1 cellular context compared by ENCODE assay signal in the genomic region with DNA sequence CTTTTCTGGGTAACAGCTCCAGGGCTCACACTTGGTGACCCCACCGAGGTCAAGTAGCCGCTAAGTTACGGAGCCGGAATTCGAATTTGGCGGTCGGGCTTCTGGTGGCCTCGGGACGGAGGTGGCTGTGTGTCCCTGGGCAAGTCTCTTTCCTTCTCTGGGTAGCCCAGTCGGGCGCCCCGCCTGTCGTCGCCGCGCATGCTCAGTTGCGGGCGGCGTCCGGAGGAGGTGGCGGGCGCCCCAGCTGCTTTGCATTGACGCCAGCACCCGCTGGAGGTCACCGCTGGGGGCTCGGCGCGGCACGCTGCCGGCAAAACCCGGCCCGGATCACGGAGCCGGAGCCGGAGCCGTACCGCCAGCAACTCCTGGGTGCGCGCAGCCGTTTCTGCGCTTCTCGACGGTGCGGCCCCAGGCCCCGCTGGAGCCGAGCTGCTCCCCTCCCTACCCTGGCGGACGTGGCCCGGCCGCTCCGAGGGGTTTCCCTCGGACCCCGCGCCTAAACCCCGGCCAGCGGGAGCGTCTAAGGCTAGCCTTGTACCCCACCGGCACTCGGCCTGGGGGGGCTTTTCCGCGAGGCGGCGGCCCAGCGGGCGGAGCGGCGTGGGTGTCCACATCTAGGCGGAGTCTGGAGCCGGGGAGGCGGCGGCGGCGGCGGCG.
TF ChIP-seq lines count a peak whose summit lies in the region.

No MANE protein-coding gene starts in this region.

TF ChIP-seq in HepG2, 621 proteins besides CTCF, POLR2A, EP300 and RAD21 (continued from another document and continues in another):
- TF ChIP-seq, protein P1, sequence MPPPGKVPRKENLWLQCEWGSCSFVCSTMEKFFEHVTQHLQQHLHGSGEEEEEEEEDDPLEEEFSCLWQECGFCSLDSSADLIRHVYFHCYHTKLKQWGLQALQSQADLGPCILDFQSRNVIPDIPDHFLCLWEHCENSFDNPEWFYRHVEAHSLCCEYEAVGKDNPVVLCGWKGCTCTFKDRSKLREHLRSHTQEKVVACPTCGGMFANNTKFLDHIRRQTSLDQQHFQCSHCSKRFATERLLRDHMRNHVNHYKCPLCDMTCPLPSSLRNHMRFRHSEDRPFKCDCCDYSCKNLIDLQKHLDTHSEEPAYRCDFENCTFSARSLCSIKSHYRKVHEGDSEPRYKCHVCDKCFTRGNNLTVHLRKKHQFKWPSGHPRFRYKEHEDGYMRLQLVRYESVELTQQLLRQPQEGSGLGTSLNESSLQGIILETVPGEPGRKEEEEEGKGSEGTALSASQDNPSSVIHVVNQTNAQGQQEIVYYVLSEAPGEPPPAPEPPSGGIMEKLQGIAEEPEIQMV (CRISPR knock-in tag; IDR thresholded peaks at IDR 0.05; ENCODE audit: low read depth), result peak; percentile 79; the same call in 1 of the 2 replicates
- TF ChIP-seq ZNF747 (CRISPR knock-in tag; IDR thresholded peaks at IDR 0.05; ENCODE audit: borderline replicate concordance) (peak; percentile 63; the same call in 1 of the 2 replicates), ZNF687 (CRISPR knock-in tag; IDR thresholded peaks at IDR 0.05) (peak; percentile 65), ZNF883 (CRISPR knock-in tag; IDR thresholded peaks at IDR 0.05; ENCODE audit: not compliant biosample characterization) (no peak), PAXIP1 (CRISPR knock-in tag; conservative IDR thresholded peaks at IDR 0.05) (peak; percentile 47), NPAS2 (CRISPR knock-in tag; IDR thresholded peaks at IDR 0.05; ENCODE audit: borderline replicate concordance) (no peak), AHDC1 (CRISPR knock-in tag; IDR thresholded peaks at IDR 0.05; ENCODE audit: borderline replicate concordance) (no peak), HOXA5 (CRISPR knock-in tag; IDR thresholded peaks at IDR 0.05) (no peak), ZSCAN25 (CRISPR knock-in tag; IDR thresholded peaks at IDR 0.05) (no peak), ZBTB26 (CRISPR knock-in tag; IDR thresholded peaks at IDR 0.05; ENCODE audit: borderline replicate concordance) (no peak; the same call in 1 of the 2 replicates), SMAD1 (CRISPR knock-in tag; IDR thresholded peaks at IDR 0.05; ENCODE audit: borderline replicate concordance, low read depth) (no peak), ZNF205 (CRISPR knock-in tag; IDR thresholded peaks at IDR 0.05) (peak; percentile 38; the same call in 1 of the 2 replicates), NCOA2 (CRISPR knock-in tag; IDR thresholded peaks at IDR 0.05) (peak; percentile 33; the same call in 1 of the 2 replicates), PLRG1 (conservative IDR thresholded peaks at IDR 0.05) (no peak), ETV6 (CRISPR knock-in tag; conservative IDR thresholded peaks at IDR 0.05) (peak; percentile 79), KLF13 (CRISPR knock-in tag; IDR thresholded peaks at IDR 0.05) (no peak; the same call in 1 of the 2 replicates)
- TF ChIP-seq, protein P2, sequence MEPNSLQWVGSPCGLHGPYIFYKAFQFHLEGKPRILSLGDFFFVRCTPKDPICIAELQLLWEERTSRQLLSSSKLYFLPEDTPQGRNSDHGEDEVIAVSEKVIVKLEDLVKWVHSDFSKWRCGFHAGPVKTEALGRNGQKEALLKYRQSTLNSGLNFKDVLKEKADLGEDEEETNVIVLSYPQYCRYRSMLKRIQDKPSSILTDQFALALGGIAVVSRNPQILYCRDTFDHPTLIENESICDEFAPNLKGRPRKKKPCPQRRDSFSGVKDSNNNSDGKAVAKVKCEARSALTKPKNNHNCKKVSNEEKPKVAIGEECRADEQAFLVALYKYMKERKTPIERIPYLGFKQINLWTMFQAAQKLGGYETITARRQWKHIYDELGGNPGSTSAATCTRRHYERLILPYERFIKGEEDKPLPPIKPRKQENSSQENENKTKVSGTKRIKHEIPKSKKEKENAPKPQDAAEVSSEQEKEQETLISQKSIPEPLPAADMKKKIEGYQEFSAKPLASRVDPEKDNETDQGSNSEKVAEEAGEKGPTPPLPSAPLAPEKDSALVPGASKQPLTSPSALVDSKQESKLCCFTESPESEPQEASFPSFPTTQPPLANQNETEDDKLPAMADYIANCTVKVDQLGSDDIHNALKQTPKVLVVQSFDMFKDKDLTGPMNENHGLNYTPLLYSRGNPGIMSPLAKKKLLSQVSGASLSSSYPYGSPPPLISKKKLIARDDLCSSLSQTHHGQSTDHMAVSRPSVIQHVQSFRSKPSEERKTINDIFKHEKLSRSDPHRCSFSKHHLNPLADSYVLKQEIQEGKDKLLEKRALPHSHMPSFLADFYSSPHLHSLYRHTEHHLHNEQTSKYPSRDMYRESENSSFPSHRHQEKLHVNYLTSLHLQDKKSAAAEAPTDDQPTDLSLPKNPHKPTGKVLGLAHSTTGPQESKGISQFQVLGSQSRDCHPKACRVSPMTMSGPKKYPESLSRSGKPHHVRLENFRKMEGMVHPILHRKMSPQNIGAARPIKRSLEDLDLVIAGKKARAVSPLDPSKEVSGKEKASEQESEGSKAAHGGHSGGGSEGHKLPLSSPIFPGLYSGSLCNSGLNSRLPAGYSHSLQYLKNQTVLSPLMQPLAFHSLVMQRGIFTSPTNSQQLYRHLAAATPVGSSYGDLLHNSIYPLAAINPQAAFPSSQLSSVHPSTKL (CRISPR knock-in tag; IDR thresholded peaks at IDR 0.05), result peak; percentile 78
- TF ChIP-seq, protein P3, sequence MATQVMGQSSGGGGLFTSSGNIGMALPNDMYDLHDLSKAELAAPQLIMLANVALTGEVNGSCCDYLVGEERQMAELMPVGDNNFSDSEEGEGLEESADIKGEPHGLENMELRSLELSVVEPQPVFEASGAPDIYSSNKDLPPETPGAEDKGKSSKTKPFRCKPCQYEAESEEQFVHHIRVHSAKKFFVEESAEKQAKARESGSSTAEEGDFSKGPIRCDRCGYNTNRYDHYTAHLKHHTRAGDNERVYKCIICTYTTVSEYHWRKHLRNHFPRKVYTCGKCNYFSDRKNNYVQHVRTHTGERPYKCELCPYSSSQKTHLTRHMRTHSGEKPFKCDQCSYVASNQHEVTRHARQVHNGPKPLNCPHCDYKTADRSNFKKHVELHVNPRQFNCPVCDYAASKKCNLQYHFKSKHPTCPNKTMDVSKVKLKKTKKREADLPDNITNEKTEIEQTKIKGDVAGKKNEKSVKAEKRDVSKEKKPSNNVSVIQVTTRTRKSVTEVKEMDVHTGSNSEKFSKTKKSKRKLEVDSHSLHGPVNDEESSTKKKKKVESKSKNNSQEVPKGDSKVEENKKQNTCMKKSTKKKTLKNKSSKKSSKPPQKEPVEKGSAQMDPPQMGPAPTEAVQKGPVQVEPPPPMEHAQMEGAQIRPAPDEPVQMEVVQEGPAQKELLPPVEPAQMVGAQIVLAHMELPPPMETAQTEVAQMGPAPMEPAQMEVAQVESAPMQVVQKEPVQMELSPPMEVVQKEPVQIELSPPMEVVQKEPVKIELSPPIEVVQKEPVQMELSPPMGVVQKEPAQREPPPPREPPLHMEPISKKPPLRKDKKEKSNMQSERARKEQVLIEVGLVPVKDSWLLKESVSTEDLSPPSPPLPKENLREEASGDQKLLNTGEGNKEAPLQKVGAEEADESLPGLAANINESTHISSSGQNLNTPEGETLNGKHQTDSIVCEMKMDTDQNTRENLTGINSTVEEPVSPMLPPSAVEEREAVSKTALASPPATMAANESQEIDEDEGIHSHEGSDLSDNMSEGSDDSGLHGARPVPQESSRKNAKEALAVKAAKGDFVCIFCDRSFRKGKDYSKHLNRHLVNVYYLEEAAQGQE (IDR thresholded peaks at IDR 0.05; ENCODE audit: borderline replicate concordance in 1 of 2, low read depth in 1 of 2, low read length in 2 of 2), result no peak
